ENCODE assay signal across 8 cellular contexts in genomic region chr20:50303573-50304500, GRCh38.
DNase-seq lines count a peak whose midpoint lies in the region; ATAC-seq and TF ChIP-seq lines count a peak whose summit lies in the region.

No MANE protein-coding gene starts in this region.

- H3K27ac ChIP-seq in Peyer's patch (peak overlapping the region; percentile 65 to 95 (median 84)), prostate gland (peak overlapping the region; percentile 82 to 83)

- H3K27ac Mint-ChIP-seq in activated CD4-positive, alpha-beta T cell treated with anti-CD3 and anti-CD28 coated beads, Interleukin-2, amount 10 ng/mL, durations not matched to agents 24 days and 14 days: no peak overlapping the region

- TF ChIP-seq CTCF in Peyer's patch (IDR thresholded peaks at IDR 0.05) (no peak), fibroblast of the aortic adventitia (IDR thresholded peaks at IDR 0.05; ENCODE audit: insufficient read depth, low read length) (no peak), prostate gland (IDR thresholded peaks at IDR 0.05) (no peak)

- no peaks in the 10 kb centered on the region for H3K36me3 Mint-ChIP-seq in activated CD4-positive, alpha-beta T cell treated with anti-CD3 and anti-CD28 coated beads, Interleukin-2, amount 10 ng/mL, durations not matched to agents 24 days and 14 days (ENCODE audit: low read depth)

- H3K9me3 Mint-ChIP-seq in activated CD4-positive, alpha-beta T cell treated with anti-CD3 and anti-CD28 coated beads, Interleukin-2, amount 10 ng/mL, durations not matched to agents 24 days and 14 days: peaks cover 5% of the 10 kb centered on the region

- 62% methylated on average over 11 of the region's 11 CpGs for WGBS in prostate gland

- peaks cover 11% of the 10 kb centered on the region for H3K4me1 Mint-ChIP-seq in activated CD4-positive, alpha-beta T cell treated with anti-CD3 and anti-CD28 coated beads, Interleukin-2, amount 10 ng/mL, durations not matched to agents 24 days and 14 days

- no peak overlapping the region for H3K4me3 ChIP-seq in Peyer's patch
- H3K4me3 ChIP-seq in fibroblast of the aortic adventitia (ENCODE audit: low read depth, low read length): no peak overlapping the region
- no peak overlapping the region for H3K4me3 ChIP-seq in prostate gland

- H3K9me3 ChIP-seq in Peyer's patch (no peaks in the 10 kb centered on the region), prostate gland (no peaks in the 10 kb centered on the region)

- H3K27me3 Mint-ChIP-seq in activated CD4-positive, alpha-beta T cell treated with anti-CD3 and anti-CD28 coated beads, Interleukin-2, amount 10 ng/mL, durations not matched to agents 24 days and 14 days: peaks cover 8% of the 10 kb centered on the region

- H3K4me1 ChIP-seq in Peyer's patch (peaks cover 0 to 45% (median 5%) of the 10 kb centered on the region in 4 donors), prostate gland (replicated peaks) (peaks cover 14% of the 10 kb centered on the region)

- H3K36me3 ChIP-seq in Peyer's patch (no peaks in the 10 kb centered on the region), prostate gland (no peaks in the 10 kb centered on the region)

- intact Hi-C loops in prostate gland (cut with DNase I): no loop called here
- intact Hi-C loops in activated CD4-positive, alpha-beta T cell treated with anti-CD3 and anti-CD28 coated beads, Interleukin-2, amount 10 ng/mL, durations not matched to agents 24 days and 14 days (cut with micrococcal nuclease): no loop called here

- no peak for ATAC-seq in HG02885 (IDR thresholded peaks at IDR 0.05; ENCODE audit: poor library complexity, unreplicated experiment)

- no peak overlapping the region for H3K4me3 Mint-ChIP-seq in activated CD4-positive, alpha-beta T cell treated with anti-CD3 and anti-CD28 coated beads, Interleukin-2, amount 10 ng/mL, durations not matched to agents 24 days and 14 days

- H3K27me3 ChIP-seq in Peyer's patch (no peaks in the 10 kb centered on the region), prostate gland (replicated peaks; ENCODE audit: insufficient read depth) (no peaks in the 10 kb centered on the region)

- no peak for TF ChIP-seq POLR2A in Peyer's patch (IDR thresholded peaks at IDR 0.05)
- no peak for TF ChIP-seq POLR2A in prostate gland (IDR thresholded peaks at IDR 0.05)

- DNase-seq in GM03348 (ENCODE audit: low spot score) (peak; percentile 74), Peyer's patch (peak; percentile 46 to 87 (median 77)), fibroblast of the aortic adventitia (ENCODE audit: low read depth) (peak; percentile 99), prostate gland (ENCODE audit: low spot score) (peak; percentile 52), SKM-1 (lab: John Stamatoyannopoulos, UW; ENCODE audit: unreplicated experiment) (no peak), retina (no peak)
- no peak for DNase-seq in activated CD4-positive, alpha-beta T cell treated with anti-CD3 and anti-CD28 coated beads, Interleukin-2, amount 10 ng/mL, durations not matched to agents 24 days and 14 days

Comparison
In these comparisons a context has a peak if more than half of its experiments do, and no peak if none do; other contexts are left out.
1. DNase-seq: peak in GM03348 (single experiment), Peyer's patch (3 of 3), fibroblast of the aortic adventitia (single experiment) and prostate gland (single experiment); none in SKM-1 (single experiment), activated CD4-positive, alpha-beta T cell treated with anti-CD3 and anti-CD28 coated beads, Interleukin-2, amount 10 ng/mL, durations not matched to agents 24 days and 14 days (single experiment) and retina (single experiment).